1 cellular context compared by ENCODE assay signal in the genomic region with DNA sequence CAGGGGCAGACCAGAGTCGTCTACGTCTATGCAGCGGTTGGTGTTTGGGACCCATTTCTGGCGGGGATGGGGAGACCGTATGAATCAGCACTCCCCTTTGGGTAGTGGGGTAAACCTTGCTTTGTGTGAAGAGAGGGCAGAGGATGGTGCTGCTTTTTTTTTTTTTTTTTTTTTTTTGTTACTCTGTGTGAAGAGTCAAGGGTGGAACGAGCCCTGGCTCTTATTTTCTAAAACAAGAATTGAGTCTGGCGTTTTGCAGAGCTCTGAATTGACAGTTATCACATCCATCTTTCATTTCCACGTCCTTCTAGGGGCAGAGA.
TF ChIP-seq lines count a peak whose summit lies in the region.

No MANE protein-coding gene starts in this region.

TF ChIP-seq in WTC11, 78 proteins besides CTCF, POLR2A, EP300 and RAD21 (continued from another document):
- TF ChIP-seq, protein P1, sequence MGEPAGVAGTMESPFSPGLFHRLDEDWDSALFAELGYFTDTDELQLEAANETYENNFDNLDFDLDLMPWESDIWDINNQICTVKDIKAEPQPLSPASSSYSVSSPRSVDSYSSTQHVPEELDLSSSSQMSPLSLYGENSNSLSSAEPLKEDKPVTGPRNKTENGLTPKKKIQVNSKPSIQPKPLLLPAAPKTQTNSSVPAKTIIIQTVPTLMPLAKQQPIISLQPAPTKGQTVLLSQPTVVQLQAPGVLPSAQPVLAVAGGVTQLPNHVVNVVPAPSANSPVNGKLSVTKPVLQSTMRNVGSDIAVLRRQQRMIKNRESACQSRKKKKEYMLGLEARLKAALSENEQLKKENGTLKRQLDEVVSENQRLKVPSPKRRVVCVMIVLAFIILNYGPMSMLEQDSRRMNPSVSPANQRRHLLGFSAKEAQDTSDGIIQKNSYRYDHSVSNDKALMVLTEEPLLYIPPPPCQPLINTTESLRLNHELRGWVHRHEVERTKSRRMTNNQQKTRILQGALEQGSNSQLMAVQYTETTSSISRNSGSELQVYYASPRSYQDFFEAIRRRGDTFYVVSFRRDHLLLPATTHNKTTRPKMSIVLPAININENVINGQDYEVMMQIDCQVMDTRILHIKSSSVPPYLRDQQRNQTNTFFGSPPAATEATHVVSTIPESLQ (CRISPR knock-in tag; IDR thresholded peaks at IDR 0.05): no peak
- TF ChIP-seq ZNF121 (CRISPR knock-in tag; IDR thresholded peaks at IDR 0.05) (no peak), SOX15 (CRISPR knock-in tag; IDR thresholded peaks at IDR 0.05) (no peak)
